Comparison of ENCODE assay signal across 8 cellular contexts in the genomic region with DNA sequence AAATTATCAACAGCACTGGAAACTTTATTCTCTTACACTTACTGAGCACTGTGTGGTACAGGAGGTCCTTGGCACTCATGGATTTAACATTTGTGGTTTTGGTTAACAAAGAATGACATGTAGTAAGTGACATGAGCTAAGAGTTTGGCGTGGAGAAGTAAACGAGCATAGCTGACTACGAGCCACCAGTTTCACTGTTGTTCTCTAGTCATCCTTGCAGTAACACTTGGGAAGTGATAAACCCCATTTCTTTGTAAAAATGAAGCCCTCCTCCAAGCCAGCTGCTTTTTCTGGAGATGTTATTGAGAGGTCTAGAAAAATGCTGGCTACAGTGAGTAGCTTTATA. TPM values are rescaled to one million over a fixed set of nuclear protein-coding genes. Genes with fewer than 3 reads are reported as not detected.
DNase-seq lines count a peak whose midpoint lies in the region; ATAC-seq and TF ChIP-seq lines count a peak whose summit lies in the region.

No MANE protein-coding gene starts in this region.

- H3K4me1 ChIP-seq in right atrium auricular region: no peaks in the 10 kb centered on the region
- peaks cover 0 to 5% of the 10 kb centered on the region in 2 donors for H3K4me1 ChIP-seq in uterus

- no peak for TF ChIP-seq CTCF in right atrium auricular region (IDR thresholded peaks at IDR 0.05)
- no peak for TF ChIP-seq CTCF in uterus (IDR thresholded peaks at IDR 0.05)

- H3K27me3 ChIP-seq in right atrium auricular region (no peaks in the 10 kb centered on the region), uterus (no peaks in the 10 kb centered on the region)

- H3K9me3 ChIP-seq in right atrium auricular region (no peaks in the 10 kb centered on the region), uterus (no peaks in the 10 kb centered on the region)

- DNase-seq in left cardiac atrium (no peak), right atrium auricular region (ENCODE audit: low spot score) (no peak), LHCN-M2 (ENCODE audit: low read depth) (peak; percentile 70), epithelial cell of prostate (ENCODE audit: low read depth, low spot score) (no peak), uterus (peak in 1 of 2 donors; percentile 36), NCI-H1417 treated with DMSO at 0.1 percent for 48 hours (lab: John Stamatoyannopoulos, UW) (no peak), HuH-7.5 (ENCODE audit: low spot score) (no peak)

- ATAC-seq in left cardiac atrium: peak; percentile 15 to 36
- ATAC-seq in GM18519 (IDR thresholded peaks at IDR 0.05; ENCODE audit: low FRiP score, unreplicated experiment): no peak

- intact Hi-C loops in left cardiac atrium (cut with DNase I) (no loop called here), uterus (cut with DNase I; ENCODE audit: low total_unique reads) (no loop called here)

- H3K27ac ChIP-seq in right atrium auricular region (no peak overlapping the region), epithelial cell of prostate (peak overlapping the region; percentile 65), uterus (peak overlapping the region; percentile 74 to 75)

- H3K36me3 ChIP-seq in right atrium auricular region: no peaks in the 10 kb centered on the region
- no peaks in the 10 kb centered on the region for H3K36me3 ChIP-seq in uterus

- no peak for TF ChIP-seq POLR2A in uterus (IDR thresholded peaks at IDR 0.05)

- H3K4me3 ChIP-seq in right atrium auricular region (peak overlapping the region in 1 of 2 donors; percentile 12), uterus (no peak overlapping the region)

RNA-seq across cellular contexts. Expression of a gene that starts 32.7 kb away (rescaled TPM):
- total RNA-seq in left cardiac atrium: 1 to 10 TPM; 1.4 to 2.5 TPM
- 10 to 100 TPM in 1 of 2 donors, 1 to 10 TPM in 1; 1.1 to 10.1 TPM for total RNA-seq in right atrium auricular region
- total RNA-seq in LHCN-M2 (2014; rRNA removed): 0.13 and 0.57 TPM in 2 replicates
- 0.26 TPM for polyA plus RNA-seq in LHCN-M2 (2012)
- total RNA-seq in uterus: 10 to 100 TPM in 2 of 4 donors, 1 to 10 TPM in 2; 4.4 to 46.9 (median 8.7) TPM

RNA-seq across cellular contexts. Expression of a gene that starts 52.5 kb away (rescaled TPM):
- total RNA-seq in left cardiac atrium: 10 to 100 TPM; 15.9 to 21.0 TPM
- 10 to 100 TPM; 13.0 to 20.6 TPM for total RNA-seq in right atrium auricular region
- total RNA-seq in LHCN-M2 (2014; rRNA removed): 39.5 and 45.9 TPM in 2 replicates
- polyA plus RNA-seq in LHCN-M2 (2012): 10.8 TPM
- 100 to 1,000 TPM in 1 of 4 donors, 10 to 100 TPM in 3; 53.8 to 128 (median 57.7) TPM for total RNA-seq in uterus

Comparison
In these comparisons a context has a peak if more than half of its experiments do, and no peak if none do; other contexts are left out.
1. H3K27ac ChIP-seq: peak in epithelial cell of prostate (single experiment) and uterus (2 of 2); none in right atrium auricular region (0 of 2).